1 cellular context compared by ENCODE assay signal in genomic region chr7:73893342-73894101, GRCh38.
TF ChIP-seq lines count a peak whose summit lies in the region.

No MANE protein-coding gene starts in this region.

TF ChIP-seq in IMR-90, 13 proteins besides CTCF, POLR2A, EP300 and RAD21 (continued from another document):
- no peak for TF ChIP-seq USF2 (IDR thresholded peaks at IDR 0.05; ENCODE audit: low read depth, low read length)
- TF ChIP-seq RFX5 (IDR thresholded peaks at IDR 0.05; ENCODE audit: low read depth, low read length), result no peak
- TF ChIP-seq SMC3 (IDR thresholded peaks at IDR 0.05; ENCODE audit: low read depth, low read length), result no peak
- TF ChIP-seq NFE2L2 (IDR thresholded peaks at IDR 0.05; ENCODE audit: low read depth, low read length), result no peak
- TF ChIP-seq MAFK (IDR thresholded peaks at IDR 0.05; ENCODE audit: low read depth, low read length), result no peak
- TF ChIP-seq BHLHE40 (IDR thresholded peaks at IDR 0.05; ENCODE audit: low read depth, low read length), result peak; percentile 3; the same call in 1 of the 2 replicates
- 0 out of 2 replicates have a peak, but pooled peaks have one; percentile 15 for TF ChIP-seq MAZ (IDR thresholded peaks at IDR 0.05; ENCODE audit: borderline replicate concordance, low read depth, low read length)
- TF ChIP-seq CEBPB (IDR thresholded peaks at IDR 0.05; ENCODE audit: low read depth, low read length), result no peak
